Comparison of ENCODE assay signal across 9 cellular contexts in genomic region chr11:118907051-118907748, GRCh38. TPM values are rescaled to one million over a fixed set of nuclear protein-coding genes. Genes with fewer than 3 reads are reported as not detected.
DNase-seq lines count a peak whose midpoint lies in the region; ATAC-seq and TF ChIP-seq lines count a peak whose summit lies in the region.
"Had no signal": no experiment of that assay in that cellular context is flagged by ENCODE, and none has a peak within 500 bp of the region (broad histone marks: within the 10 kb centered on the region; RNA-seq: fewer than 3 reads in every experiment).

No MANE protein-coding gene starts in this region.

- H3K36me3 ChIP-seq in ascending aorta = peaks cover 40 to 51% of the 10 kb centered on the region in 2 donors
- peaks cover 0 to 41% of the 10 kb centered on the region in 2 donors for H3K36me3 ChIP-seq in gastrocnemius medialis

- H3K9me3 ChIP-seq in ascending aorta (no peaks in the 10 kb centered on the region), gastrocnemius medialis (no peaks in the 10 kb centered on the region)

- ATAC-seq in GM21526 (IDR thresholded peaks at IDR 0.05; ENCODE audit: low FRiP score, unreplicated experiment) = peak; percentile 61
- peak; percentile 41 to 48 for ATAC-seq in gastrocnemius medialis
- no peak for ATAC-seq in GM21786 (IDR thresholded peaks at IDR 0.05; ENCODE audit: unreplicated experiment)

- in situ Hi-C loops in gastrocnemius medialis (cut with MboI; ENCODE audit: low sequenced_read_pairs in 4 of 4) = loop anchor here in 3 of 4 donors (10.0 kb wide), 1 partner anchor 48 kb away; the partner anchor contains the start of gene UPK2 (in 3 of the 3)

- TF ChIP-seq POLR2A in gastrocnemius medialis (IDR thresholded peaks at IDR 0.05) = no peak

- DNase-seq in CD1c-positive myeloid dendritic cell (ENCODE audit: extremely low spot score) = peak; percentile 87
- DNase-seq in NCI-H1092 (lab: John Stamatoyannopoulos, UW) = peak; percentile 81
- DNase-seq in T-helper 2 cell = peak; percentile 58 to 84 (median 78)
- peak in 1 of 2 donors; percentile 93 for DNase-seq in ascending aorta (ENCODE audit: low spot score in 2 of 2)
- peak; percentile 62 to 82 for DNase-seq in hippocampal formation (lab: John Stamatoyannopoulos, UW)
- DNase-seq in gastrocnemius medialis = peak; percentile 72 to 87

- H3K27me3 ChIP-seq in ascending aorta = no peaks in the 10 kb centered on the region
- H3K27me3 ChIP-seq in gastrocnemius medialis = no peaks in the 10 kb centered on the region

- intact Hi-C loops in ascending aorta (cut with DNase I) (loop anchor here (1.0 to 5.0 kb wide), 5 partner anchors 21 to 285 kb away; partner anchors contain the start of genes DDX6 and UPK2), gastrocnemius medialis (cut with DNase I; ENCODE audit: low total_unique reads) (loop anchor here (1.0 to 5.0 kb wide), 4 partner anchors 21 to 217 kb away; partner anchors contain the start of genes SLC37A4 and UPK2)

- TF ChIP-seq CTCF in ascending aorta (IDR thresholded peaks at IDR 0.05) = peak; percentile 85 to 97 (median 95)
- TF ChIP-seq CTCF in gastrocnemius medialis (IDR thresholded peaks at IDR 0.05 in 4 of 5, conservative IDR thresholded peaks at IDR 0.05 in 1 of 5) = peak; percentile 94 to 99 (median 98)

- H3K27ac ChIP-seq in ascending aorta = peak overlapping the region; percentile 73 to 97
- H3K27ac ChIP-seq in gastrocnemius medialis = peak overlapping the region; percentile 89 to 100 (median 96)

- peaks cover 12 to 52% of the 10 kb centered on the region in 2 donors for H3K4me1 ChIP-seq in ascending aorta
- peaks cover 51 to 52% of the 10 kb centered on the region in 2 donors for H3K4me1 ChIP-seq in gastrocnemius medialis

- H3K4me3 ChIP-seq in ascending aorta (peak overlapping the region in 1 of 2 donors; percentile 9), gastrocnemius medialis (no peak overlapping the region)

RNA-seq across cellular contexts. Expression of gene BCL9L, which starts 18.5 kb away (rescaled TPM):
- 46.5 TPM for total RNA-seq in ascending aorta
- total RNA-seq in gastrocnemius medialis = 10 to 100 TPM; 17.1 to 35.6 (median 23.8) TPM

RNA-seq across cellular contexts. Expression of gene CXCR5, which starts 23.5 kb away (rescaled TPM):
- total RNA-seq in ascending aorta = not detected
- total RNA-seq in gastrocnemius medialis = not detected

RNA-seq across cellular contexts. Expression of gene UPK2, which starts 48.9 kb away (rescaled TPM):
- total RNA-seq in ascending aorta (not detected), gastrocnemius medialis (not detected)
- total RNA-seq: T-helper 1 cell treated with Interleukin-12 subunit alpha and Interleukin-12 subunit beta and Interleukin-4 antibody, amounts not matched to agents 30 ng/mL and 1 ng/mL, for 36 hours had no signal
